In the genomic region with DNA sequence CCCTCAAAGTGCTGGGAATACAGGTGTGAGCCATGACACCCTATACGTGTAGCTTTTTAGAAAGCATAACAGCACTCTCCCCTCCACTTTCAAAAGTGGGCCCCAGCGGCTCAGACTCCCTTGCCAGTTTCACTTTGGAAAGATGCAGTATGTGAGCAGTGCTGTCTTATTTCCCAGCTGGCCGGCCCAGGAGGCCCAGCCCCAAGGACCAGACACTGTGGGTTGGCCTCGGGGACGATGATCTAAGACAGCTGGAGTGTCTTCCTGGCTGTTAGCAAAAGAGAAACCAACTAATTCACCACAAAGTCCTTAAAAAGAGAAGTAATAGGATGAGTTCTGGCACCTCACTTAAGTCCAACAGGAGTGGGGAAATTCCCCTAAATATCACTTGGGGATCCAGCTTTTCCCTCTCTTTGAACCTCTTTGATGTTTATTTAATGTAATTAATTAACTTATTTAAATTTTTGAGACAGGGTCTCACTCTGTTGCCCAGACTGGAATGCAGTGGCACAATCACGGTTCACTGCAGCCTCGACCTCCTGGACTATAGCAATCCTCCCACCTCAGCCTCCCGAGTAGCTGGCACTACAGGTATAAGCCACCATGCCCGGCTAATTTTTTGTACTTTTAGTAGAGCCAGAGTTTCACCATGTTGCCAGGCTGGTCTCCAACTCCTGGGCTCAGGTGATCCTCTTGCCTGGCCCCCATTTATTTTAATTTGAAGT, we compare ENCODE assay signal across 8 cellular contexts. TPM values are rescaled to one million over a fixed set of nuclear protein-coding genes. Genes with fewer than 3 reads are reported as not detected.
DNase-seq lines count a peak whose midpoint lies in the region; ATAC-seq and TF ChIP-seq lines count a peak whose summit lies in the region.

No MANE protein-coding gene starts in this region.

- no peak overlapping the region for H3K4me3 Mint-ChIP-seq in activated CD8-positive, alpha-beta T cell treated with anti-CD3 and anti-CD28 coated beads, Interleukin-2, amount 10 ng/mL, durations not matched to agents 7 days and 5 days

- intact Hi-C loops in tibial artery (cut with DNase I; ENCODE audit: low total_unique reads): no loop called here

- TF ChIP-seq CTCF in AG04450 (IDR thresholded peaks at IDR 0.05; ENCODE audit: low read depth, low read length) (no peak), tibial artery (IDR thresholded peaks at IDR 0.05) (no peak)

- no peaks in the 10 kb centered on the region for H3K9me3 ChIP-seq in AG04450 (ENCODE audit: control insufficient read depth, insufficient read depth, low read length)
- H3K9me3 ChIP-seq in tibial artery: no peaks in the 10 kb centered on the region

- H3K36me3 Mint-ChIP-seq in activated CD8-positive, alpha-beta T cell treated with anti-CD3 and anti-CD28 coated beads, Interleukin-2, amount 10 ng/mL, durations not matched to agents 7 days and 5 days (ENCODE audit: low read depth): no peaks in the 10 kb centered on the region

- H3K4me1 ChIP-seq in tibial artery: peaks cover 0 to 33% (median 17%) of the 10 kb centered on the region in 4 donors

- H3K27me3 Mint-ChIP-seq in activated CD8-positive, alpha-beta T cell treated with anti-CD3 and anti-CD28 coated beads, Interleukin-2, amount 10 ng/mL, durations not matched to agents 7 days and 5 days (ENCODE audit: low read depth): no peaks in the 10 kb centered on the region

- ATAC-seq in GM19035 (IDR thresholded peaks at IDR 0.05; ENCODE audit: unreplicated experiment) (peak; percentile 70), HG03457 (IDR thresholded peaks at IDR 0.05; ENCODE audit: unreplicated experiment) (peak; percentile 67), GM19455 (IDR thresholded peaks at IDR 0.05; ENCODE audit: unreplicated experiment) (no peak)
- ATAC-seq in activated CD8-positive, alpha-beta T cell treated with anti-CD3 and anti-CD28 coated beads, Interleukin-2, amount 10 ng/mL, durations not matched to agents 7 days and 5 days: peak; percentile 53

- H3K4me3 ChIP-seq in AG04450 (ENCODE audit: low read depth, low read length) (peak overlapping the region; percentile 31; the same call in 1 of the 2 replicates), tibial artery (no peak overlapping the region)

- H3K27me3 ChIP-seq in AG04450 (ENCODE audit: control insufficient read depth, insufficient read depth, low read length) (no peaks in the 10 kb centered on the region), tibial artery (no peaks in the 10 kb centered on the region)

- peak overlapping the region; percentile 68 for H3K27ac ChIP-seq in AG04450 (ENCODE audit: low read depth, low read length)
- H3K27ac ChIP-seq in tibial artery: peak overlapping the region in 1 of 2 donors; percentile 28

- CTCF ChIA-PET in AG04450 (lab: Charles Lee): interaction anchor here (0.8 kb wide), 1 partner anchor 92 kb away, joined by 3 read pairs; no protein-coding TSS in a partner anchor
- CTCF ChIA-PET in activated CD8-positive, alpha-beta T cell treated with anti-CD3 and anti-CD28 coated beads, Interleukin-2, amount 10 ng/mL, durations not matched to agents 7 days and 5 days (lab: Charles Lee): interaction anchor here (1.2 kb wide), 1 partner anchor 103 kb away, joined by 3 read pairs; no protein-coding TSS in a partner anchor

- H3K27ac Mint-ChIP-seq in activated CD8-positive, alpha-beta T cell treated with anti-CD3 and anti-CD28 coated beads, Interleukin-2, amount 10 ng/mL, durations not matched to agents 7 days and 5 days: no peak overlapping the region

- no peaks in the 10 kb centered on the region for H3K36me3 ChIP-seq in tibial artery

- no peaks in the 10 kb centered on the region for H3K9me3 Mint-ChIP-seq in activated CD8-positive, alpha-beta T cell treated with anti-CD3 and anti-CD28 coated beads, Interleukin-2, amount 10 ng/mL, durations not matched to agents 7 days and 5 days (ENCODE audit: insufficient read depth)

- DNase-seq in AG04450 (ENCODE audit: low read depth, low spot score) (no peak), kidney tubule cell (ENCODE audit: low spot score) (peak; percentile 83), tibial artery (peak; percentile 78 to 82), HT-29 (ENCODE audit: low spot score) (no peak)
- peak; percentile 25 for DNase-seq in activated CD8-positive, alpha-beta T cell treated with anti-CD3 and anti-CD28 coated beads, Interleukin-2, amount 10 ng/mL, durations not matched to agents 7 days and 5 days

- POLR2A ChIA-PET in AG04450 (lab: Yijun Ruan, JAX): interaction anchor here (1.2 to 1.8 kb wide), 3 partner anchors 9 to 17 kb away, joined by 4 to 16 read pairs (median 7); a partner anchor contains a TSS
- POLR2A ChIA-PET in activated CD8-positive, alpha-beta T cell treated with anti-CD3 and anti-CD28 coated beads, Interleukin-2, amount 10 ng/mL, durations not matched to agents 7 days and 5 days (lab: Charles Lee): interaction anchor here (0.7 to 1.1 kb wide), 2 partner anchors 12 to 390 kb away, joined by 3 read pairs; no protein-coding TSS in a partner anchor

- peaks cover 11% of the 10 kb centered on the region for H3K4me1 Mint-ChIP-seq in activated CD8-positive, alpha-beta T cell treated with anti-CD3 and anti-CD28 coated beads, Interleukin-2, amount 10 ng/mL, durations not matched to agents 7 days and 5 days (ENCODE audit: low read depth)

RNA-seq across cellular contexts. Expression of a gene that starts 17.6 kb away (rescaled TPM):
- 412 and 561 TPM in 2 replicates for polyA plus RNA-seq in AG04450 (2011; rRNA removed)
- 139 and 248 TPM in 2 replicates for polyA minus RNA-seq in AG04450 (2011; rRNA and poly(A)+ RNA removed)
- 1 to 10 TPM; 7.1 to 7.7 TPM for total RNA-seq in activated CD8-positive, alpha-beta T cell treated with anti-CD3 and anti-CD28 coated beads, Interleukin-2, amount 10 ng/mL, durations not matched to agents 7 days and 5 days
- total RNA-seq in HT-29 (2014; rRNA removed; shearing (Covaris generic)): 22.5 and 22.6 TPM in 2 replicates

Comparison
In these comparisons a context has a peak if more than half of its experiments do, and no peak if none do; other contexts are left out.
1. DNase-seq: peak in activated CD8-positive, alpha-beta T cell treated with anti-CD3 and anti-CD28 coated beads, Interleukin-2, amount 10 ng/mL, durations not matched to agents 7 days and 5 days (single experiment), kidney tubule cell (single experiment) and tibial artery (2 of 2); none in AG04450 (single experiment) and HT-29 (single experiment).